12 cellular contexts compared by ENCODE assay signal in the genomic region with DNA sequence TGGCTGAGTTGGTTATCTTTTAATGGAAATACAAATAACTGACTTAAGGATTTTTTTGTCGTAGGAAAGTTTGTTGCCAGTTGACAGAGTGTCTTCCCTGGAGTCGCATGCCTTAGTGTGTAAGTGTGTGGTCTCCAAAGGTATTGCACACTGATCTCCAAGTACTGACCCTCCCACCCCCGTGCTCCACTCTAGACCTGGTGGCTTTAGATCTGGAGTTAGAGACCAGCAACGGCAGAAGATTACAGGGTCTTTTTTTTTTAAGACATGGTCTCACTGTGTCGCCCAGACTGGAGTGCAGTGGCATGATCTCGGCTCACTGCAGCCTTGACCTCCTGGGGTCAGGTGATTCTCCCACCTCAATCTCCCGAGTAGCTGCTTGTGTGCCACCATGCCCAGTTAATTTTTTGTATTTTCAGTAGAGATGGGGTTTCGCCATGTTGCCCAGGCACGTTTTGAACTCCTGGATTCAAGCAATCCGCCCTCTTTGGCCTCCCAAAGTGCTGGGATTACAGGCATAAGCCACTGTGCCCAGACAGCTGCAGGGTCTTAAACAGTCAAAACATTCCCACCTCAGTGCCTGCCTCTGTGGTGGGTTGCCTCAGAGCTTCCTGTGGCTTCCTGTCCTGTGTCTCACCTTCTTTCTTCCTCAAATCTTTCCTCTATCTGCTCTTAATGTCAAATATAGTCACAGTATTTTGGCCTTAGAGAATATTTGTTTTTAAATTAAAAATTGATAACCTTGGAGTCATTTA. TPM values are rescaled to one million over a fixed set of nuclear protein-coding genes. Genes with fewer than 3 reads are reported as not detected.
DNase-seq lines count a peak whose midpoint lies in the region; ATAC-seq and TF ChIP-seq lines count a peak whose summit lies in the region.
"Had no signal": no experiment of that assay in that cellular context is flagged by ENCODE, and none has a peak within 500 bp of the region (broad histone marks: within the 10 kb centered on the region; RNA-seq: fewer than 3 reads in every experiment).

No MANE protein-coding gene starts in this region.

- peak overlapping the region; percentile 70 for H3K27ac ChIP-seq in neutrophil

- peak overlapping the region; percentile 31 for H3K4me3 ChIP-seq in Loucy (ENCODE audit: low read length, poor library complexity, severe bottlenecking)
- peak overlapping the region in 1 of 2 experiments; percentile 20 for H3K4me3 ChIP-seq in neutrophil (ENCODE audit: low read depth in 1 of 2, low read length in 1 of 2)

- no peaks in the 10 kb centered on the region for H3K27me3 Mint-ChIP-seq in activated CD8-positive, alpha-beta memory T cell treated with anti-CD3 and anti-CD28 coated beads, Interleukin-2, amount 10 ng/mL, durations not matched to agents 7 days and 5 days

- CTCF ChIA-PET in activated CD8-positive, alpha-beta memory T cell treated with anti-CD3 and anti-CD28 coated beads, Interleukin-2, amount 10 ng/mL, durations not matched to agents 7 days and 5 days (lab: Charles Lee), result interaction anchor here (1.0 to 1.6 kb wide), 4 partner anchors 9 to 75 kb away, joined by 3 to 7 read pairs (median 4); no protein-coding TSS in a partner anchor

- H3K9ac ChIP-seq in Loucy (ENCODE audit: low read depth, low read length, poor library complexity, severe bottlenecking), result peak overlapping the region; percentile 48

- H2AFZ ChIP-seq in Loucy (ENCODE audit: low read length), result no peak overlapping the region

- H3K27ac Mint-ChIP-seq in activated CD8-positive, alpha-beta memory T cell treated with anti-CD3 and anti-CD28 coated beads, Interleukin-2, amount 10 ng/mL, durations not matched to agents 7 days and 5 days, result peak overlapping the region; percentile 70
- H3K27ac Mint-ChIP-seq in activated naive CD4-positive, alpha-beta T cell treated with anti-CD3 and anti-CD28 coated beads, Interleukin-2, amount 50 U/mL, for 72 hours, result peak overlapping the region; percentile 41 to 96

- H3K36me3 ChIP-seq in Loucy (ENCODE audit: insufficient read depth, low read length), result no peaks in the 10 kb centered on the region
- no peaks in the 10 kb centered on the region for H3K36me3 ChIP-seq in neutrophil

- DNase-seq in activated CD8-positive, alpha-beta memory T cell treated with anti-CD3 and anti-CD28 coated beads, Interleukin-2, amount 10 ng/mL, durations not matched to agents 7 days and 5 days, result peak; percentile 62
- DNase-seq in activated CD8-positive, alpha-beta memory T cell treated with anti-CD3 and anti-CD28 coated beads for 24 hours, result no peak
- no peak for DNase-seq in activated naive CD4-positive, alpha-beta T cell treated with anti-CD3 and anti-CD28 coated beads, Interleukin-2, amount 50 U/mL, for 72 hours (ENCODE audit: low spot score in 2 of 2)
- DNase-seq in NCI-H1694 treated with DMSO at 0.1 percent for 48 hours (lab: John Stamatoyannopoulos, UW) (no peak), islet precursor cell (no peak), NCI-H2171 (lab: John Stamatoyannopoulos, UW) (no peak)
- DNase-seq: DMS79 treated with DMSO at 0.1 percent for 48 hours; effector memory CD4-positive, alpha-beta T cell; NCI-H2171 treated with DMSO at 0.1 percent for 48 hours; small intestine had no signal

- TF ChIP-seq CTCF in Loucy (conservative IDR thresholded peaks at IDR 0.05; ENCODE audit: low read length) (no peak), neutrophil (IDR thresholded peaks at IDR 0.05) (no peak)

- ATAC-seq in activated CD8-positive, alpha-beta memory T cell treated with anti-CD3 and anti-CD28 coated beads, Interleukin-2, amount 10 ng/mL, durations not matched to agents 7 days and 5 days, result peak; percentile 55
- peak; percentile 66 to 70 for ATAC-seq in activated naive CD4-positive, alpha-beta T cell treated with anti-CD3 and anti-CD28 coated beads, Interleukin-2, amount 50 U/mL, for 72 hours

- H3F3A ChIP-seq in Loucy (ENCODE audit: low read depth), result no peaks in the 10 kb centered on the region

- H3K9me3 Mint-ChIP-seq in activated CD8-positive, alpha-beta memory T cell treated with anti-CD3 and anti-CD28 coated beads, Interleukin-2, amount 10 ng/mL, durations not matched to agents 7 days and 5 days (ENCODE audit: low read depth), result no peaks in the 10 kb centered on the region
- H3K9me3 Mint-ChIP-seq in activated naive CD4-positive, alpha-beta T cell treated with anti-CD3 and anti-CD28 coated beads, Interleukin-2, amount 50 U/mL, for 72 hours, result no peaks in the 10 kb centered on the region

- peaks cover 70% of the 10 kb centered on the region for H4K20me1 ChIP-seq in Loucy (ENCODE audit: insufficient read depth, low read length, poor library complexity, severe bottlenecking)

- H3K4me1 Mint-ChIP-seq in activated CD8-positive, alpha-beta memory T cell treated with anti-CD3 and anti-CD28 coated beads, Interleukin-2, amount 10 ng/mL, durations not matched to agents 7 days and 5 days, result peaks cover 77% of the 10 kb centered on the region

- peaks cover 12% of the 10 kb centered on the region for H3K36me3 Mint-ChIP-seq in activated CD8-positive, alpha-beta memory T cell treated with anti-CD3 and anti-CD28 coated beads, Interleukin-2, amount 10 ng/mL, durations not matched to agents 7 days and 5 days
- peaks cover 6 to 15% of the 10 kb centered on the region in 2 donors for H3K36me3 Mint-ChIP-seq in activated naive CD4-positive, alpha-beta T cell treated with anti-CD3 and anti-CD28 coated beads, Interleukin-2, amount 50 U/mL, for 72 hours

- peaks cover 96% of the 10 kb centered on the region for H3K79me2 ChIP-seq in Loucy (ENCODE audit: insufficient read depth, low read length)

- H3K9me3 ChIP-seq in Loucy (ENCODE audit: insufficient read depth, low read depth, low read length), result no peaks in the 10 kb centered on the region
- no peaks in the 10 kb centered on the region for H3K9me3 ChIP-seq in neutrophil

- peaks cover 64% of the 10 kb centered on the region for H3K4me1 ChIP-seq in Loucy (ENCODE audit: insufficient read depth, low read length, poor library complexity, severe bottlenecking)
- H3K4me1 ChIP-seq in neutrophil (ENCODE audit: control insufficient read depth in 1 of 2, insufficient read depth in 1 of 2, low read depth in 1 of 2, low read length in 1 of 2), result peaks cover 59 to 68% of the 10 kb centered on the region in 2 experiments

- no peak overlapping the region for H3K4me3 Mint-ChIP-seq in activated CD8-positive, alpha-beta memory T cell treated with anti-CD3 and anti-CD28 coated beads, Interleukin-2, amount 10 ng/mL, durations not matched to agents 7 days and 5 days

- peak overlapping the region; percentile 97 for H3K4me2 ChIP-seq in Loucy (ENCODE audit: low read depth, low read length, poor library complexity, severe bottlenecking)

- H3K27me3 ChIP-seq in Loucy (ENCODE audit: insufficient read depth, low read length, poor library complexity, severe bottlenecking) (no peaks in the 10 kb centered on the region), neutrophil (no peaks in the 10 kb centered on the region)

- no peaks in the 10 kb centered on the region for H3K9me2 ChIP-seq in Loucy (replicated peaks; ENCODE audit: low read depth, low read length)

RNA-seq across cellular contexts. Expression of a gene that starts 6.9 kb away (rescaled TPM):
- 10 to 100 TPM; 71.5 to 71.7 TPM for total RNA-seq in activated CD8-positive, alpha-beta memory T cell treated with anti-CD3 and anti-CD28 coated beads, Interleukin-2, amount 10 ng/mL, durations not matched to agents 7 days and 5 days
- 10 to 100 TPM; 49.2 to 59.5 TPM for total RNA-seq in activated naive CD4-positive, alpha-beta T cell treated with anti-CD3 and anti-CD28 coated beads, Interleukin-2, amount 50 U/mL, for 72 hours
